ENCODE assay signal across 1 cellular context in genomic region chr19:17195106-17195505, GRCh38.
TF ChIP-seq lines count a peak whose summit lies in the region.

No MANE protein-coding gene starts in this region.

TF ChIP-seq in SK-N-SH treated with all-trans-retinoic acid at 6 μM for 48 hours, 23 proteins besides CTCF, POLR2A, EP300 and RAD21:
- no peak for TF ChIP-seq RARB (CRISPR knock-in tag; IDR thresholded peaks at IDR 0.05)
- TF ChIP-seq CREB5 (CRISPR knock-in tag; IDR thresholded peaks at IDR 0.05; ENCODE audit: low read depth) = no peak
- TF ChIP-seq TSHZ2 (CRISPR knock-in tag; IDR thresholded peaks at IDR 0.05) = no peak
- TF ChIP-seq ZNF8 (CRISPR knock-in tag; IDR thresholded peaks at IDR 0.05) = no peak
- TF ChIP-seq ZNF70 (CRISPR knock-in tag; IDR thresholded peaks at IDR 0.05) = no peak
- no peak for TF ChIP-seq CSDC2 (CRISPR knock-in tag; IDR thresholded peaks at IDR 0.05)
- no peak for TF ChIP-seq ZFP30 (CRISPR knock-in tag; IDR thresholded peaks at IDR 0.05)
- TF ChIP-seq PATZ1 (CRISPR knock-in tag; IDR thresholded peaks at IDR 0.05; ENCODE audit: borderline replicate concordance) = no peak
- no peak for TF ChIP-seq ISL1 (CRISPR knock-in tag; IDR thresholded peaks at IDR 0.05)
- TF ChIP-seq, protein P1, sequence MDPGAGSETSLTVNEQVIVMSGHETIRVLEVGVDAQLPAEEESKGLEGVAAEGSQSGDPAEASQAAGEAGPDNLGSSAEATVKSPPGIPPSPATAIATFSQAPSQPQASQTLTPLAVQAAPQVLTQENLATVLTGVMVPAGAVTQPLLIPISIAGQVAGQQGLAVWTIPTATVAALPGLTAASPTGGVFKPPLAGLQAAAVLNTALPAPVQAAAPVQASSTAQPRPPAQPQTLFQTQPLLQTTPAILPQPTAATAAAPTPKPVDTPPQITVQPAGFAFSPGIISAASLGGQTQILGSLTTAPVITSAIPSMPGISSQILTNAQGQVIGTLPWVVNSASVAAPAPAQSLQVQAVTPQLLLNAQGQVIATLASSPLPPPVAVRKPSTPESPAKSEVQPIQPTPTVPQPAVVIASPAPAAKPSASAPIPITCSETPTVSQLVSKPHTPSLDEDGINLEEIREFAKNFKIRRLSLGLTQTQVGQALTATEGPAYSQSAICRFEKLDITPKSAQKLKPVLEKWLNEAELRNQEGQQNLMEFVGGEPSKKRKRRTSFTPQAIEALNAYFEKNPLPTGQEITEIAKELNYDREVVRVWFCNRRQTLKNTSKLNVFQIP (CRISPR knock-in tag; IDR thresholded peaks at IDR 0.05; ENCODE audit: borderline replicate concordance, low read depth) = no peak
